8 cellular contexts compared by ENCODE assay signal in genomic region chr19:40751065-40751923, GRCh38. TPM values are rescaled to one million over a fixed set of nuclear protein-coding genes. Genes with fewer than 3 reads are reported as not detected.
A peak's percentile ranks its signal among the peaks of the same experiment; 100 is the strongest.
DNase-seq lines count a peak whose midpoint lies in the region; ATAC-seq, FAIRE-seq and TF ChIP-seq lines count a peak whose summit lies in the region.

Gene SNRPA, plus strand, starts transcription at chr19:40751203. Its CDS starts 206 bp downstream, at chr19:40751409.

- H2AFZ ChIP-seq in keratinocyte (ENCODE audit: control insufficient read depth, low read length) = peak within 1 kb of the TSS; percentile 97

- DNase-seq in AG09309 (ENCODE audit: low read depth) = peak; percentile 90
- DNase-seq in NCI-H446 treated with DMSO at 0.1 percent for 48 hours (lab: John Stamatoyannopoulos, UW) = peak; percentile 96
- peak; percentile 95 for DNase-seq in activated CD4-positive, CD25-positive, alpha-beta regulatory T cell treated with anti-CD3 and anti-CD28 coated beads, Interleukin-2, amount 50 U/mL, for 72 hours
- peak; percentile 74 to 96 for DNase-seq in cerebellar nuclear complex (lab: John Stamatoyannopoulos, UW)
- DNase-seq in keratinocyte (ENCODE audit: low read depth, low spot score) = peak; percentile 81
- peak; percentile 98 for DNase-seq in stimulated activated CD4-positive, alpha-beta T cell treated with anti-CD3 and anti-CD28 coated beads, Interleukin-15, amount 100 ng/mL, for 24 hours

- peak; percentile 54 for ATAC-seq in GM19035 (IDR thresholded peaks at IDR 0.05; ENCODE audit: unreplicated experiment)
- peak; percentile 67 for ATAC-seq in HG03354 (IDR thresholded peaks at IDR 0.05; ENCODE audit: poor library complexity, severe bottlenecking, unreplicated experiment)

- H3K9ac ChIP-seq in keratinocyte (ENCODE audit: control insufficient read depth, extremely low read depth, insufficient read depth, low read length) = peak within 1 kb of the TSS; percentile 100

- dilution Hi-C loops in keratinocyte (cut with MboI; ENCODE audit: extremely low pct_ligation_motif_present, low sequenced_read_pairs) = no loop called here

- H3K27ac ChIP-seq in keratinocyte (ENCODE audit: control insufficient read depth, insufficient read depth, low read length) = peak within 1 kb of the TSS; percentile 99

- H3K4me2 ChIP-seq in keratinocyte (ENCODE audit: control insufficient read depth, extremely low read depth, insufficient read depth, low read depth, low read length) = peak within 1 kb of the TSS; percentile 98

- peaks cover 7% of the 10 kb centered on the region for H3K9me1 ChIP-seq in keratinocyte (ENCODE audit: control insufficient read depth, extremely low read depth, insufficient read depth, low read length)

- FAIRE-seq in keratinocyte (lab: Jason Lieb, UNC) = peak; percentile 62

- H3K9me3 ChIP-seq in keratinocyte (ENCODE audit: control insufficient read depth, low read depth, low read length) = no peaks in the 10 kb centered on the region

- H4K20me1 ChIP-seq in keratinocyte (ENCODE audit: control insufficient read depth, extremely low read depth, insufficient read depth, low read length) = peaks cover 7% of the 10 kb centered on the region

- peak within 1 kb of the TSS; percentile 61 for H3K4me3 ChIP-seq in AG09309 (ENCODE audit: control insufficient read depth, low read depth, low read length)
- H3K4me3 ChIP-seq in keratinocyte (ENCODE audit: control insufficient read depth in 2 of 3, extremely low read depth in 1 of 3, insufficient read depth in 2 of 3, low read depth in 1 of 3, low read length in 3 of 3) = peak within 1 kb of the TSS; percentile 54 to 100 (median 99)

- peaks cover 34% of the 10 kb centered on the region for H3K4me1 ChIP-seq in keratinocyte (ENCODE audit: control insufficient read depth, extremely low read depth, insufficient read depth, low read length)

- peaks cover 50% of the 10 kb centered on the region for H3K79me2 ChIP-seq in keratinocyte (ENCODE audit: control insufficient read depth, insufficient read depth, low read length)

- peaks cover 3 to 26% of the 10 kb centered on the region in 2 experiments for H3K36me3 ChIP-seq in keratinocyte (ENCODE audit: control insufficient read depth in 2 of 2, extremely low read depth in 1 of 2, insufficient read depth in 2 of 2, low read length in 2 of 2)

- TF ChIP-seq CTCF in AG09309 (IDR thresholded peaks at IDR 0.05; ENCODE audit: control insufficient read depth, insufficient read depth, low read depth, low read length, missing control alignments) (no peak), keratinocyte (optimal IDR thresholded peaks at IDR 0.05 in 1 of 3, IDR thresholded peaks at IDR 0.05 in 1 of 3, conservative IDR thresholded peaks at IDR 0.05 in 1 of 3; ENCODE audit: extremely low read depth in 1 of 3, insufficient read depth in 2 of 3, low read length in 3 of 3) (no peak)

- no peaks in the 10 kb centered on the region for H3K27me3 ChIP-seq in keratinocyte (ENCODE audit: control insufficient read depth, extremely low read depth, insufficient read depth, low read length)

RNA-seq across cellular contexts. Expression of gene SNRPA, which starts in this region (rescaled TPM):
- polyA plus RNA-seq in keratinocyte = 54.5 to 129 TPM (median 93.4 TPM) in 3 replicates
- 9.3 TPM for polyA plus RNA-seq in keratinocyte (2011; ENCODE audit: low read depth)
- polyA plus RNA-seq in keratinocyte (2011; cell fraction: cytosol; rRNA removed) = 83.2 and 87.4 TPM in 2 replicates
- 62.4 and 70.6 TPM in 2 replicates for polyA plus RNA-seq in keratinocyte (2011; cell fraction: nucleus; rRNA removed)
- 33.5 and 73.1 TPM in 2 replicates for polyA plus RNA-seq in keratinocyte (2012; ENCODE audit: low replicate concordance)
- 94.9 to 233 TPM (median 101 TPM) in 3 replicates for polyA minus RNA-seq in keratinocyte
- 82.5 TPM for polyA minus RNA-seq in keratinocyte (2011; cell fraction: cytosol; rRNA and poly(A)+ RNA removed)
- 42.8 and 63.6 TPM in 2 replicates for polyA minus RNA-seq in keratinocyte (2011; cell fraction: nucleus; rRNA and poly(A)+ RNA removed)

Comparison
In these comparisons a context has a peak if more than half of its experiments do, and no peak if none do; other contexts are left out.
1. Peak in every context shown above with its lines: DNase-seq, ATAC-seq, H3K4me3 ChIP-seq and H3K27ac ChIP-seq.